ENCODE assay signal across 8 cellular contexts in the genomic region with DNA sequence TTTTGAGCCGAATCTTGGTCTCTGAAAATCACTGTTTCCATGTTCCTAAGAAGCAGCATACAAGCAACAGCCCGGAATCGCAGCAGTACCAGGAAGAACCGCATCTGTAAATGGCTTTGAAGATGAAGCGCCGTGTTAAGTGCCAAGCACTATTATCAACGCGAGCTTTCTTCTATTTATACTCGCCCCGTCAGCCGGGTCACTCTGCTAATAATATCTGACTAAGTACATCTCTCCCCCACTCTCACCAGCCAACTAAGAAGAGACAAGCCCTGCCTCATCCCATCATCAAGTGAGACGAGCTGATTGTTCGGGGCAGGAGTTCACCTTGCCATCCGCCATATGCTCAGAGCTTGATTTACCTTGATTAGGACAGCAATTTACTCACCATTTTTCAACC.
"Had no signal": no experiment of that assay in that cellular context is flagged by ENCODE, and none has a peak within 500 bp of the region (broad histone marks: within the 10 kb centered on the region; RNA-seq: fewer than 3 reads in every experiment).

No MANE protein-coding gene starts in this region.

- H3K9me3 Mint-ChIP-seq: activated CD4-positive, alpha-beta memory T cell treated with anti-CD3 and anti-CD28 coated beads, Interleukin-2, amount 10 ng/mL, durations not matched to agents 7 days and 5 days; activated T-cell treated with anti-CD3 and anti-CD28 coated beads, Interleukin-2, amount 50 U/mL, for 72 hours; nephron progenitor cell; stimulated activated memory B cell treated with anti-CD40 and anti-IgM and Interleukin-4, amounts not matched to agents 10 μg/mL and 1 μg/mL and 100 μg/mL, for 72 hours had no signal

- H3K27me3 Mint-ChIP-seq: activated CD4-positive, alpha-beta memory T cell treated with anti-CD3 and anti-CD28 coated beads, Interleukin-2, amount 10 ng/mL, durations not matched to agents 7 days and 5 days; stimulated activated memory B cell treated with anti-CD40 and anti-IgM and Interleukin-4, amounts not matched to agents 10 μg/mL and 1 μg/mL and 100 μg/mL, for 72 hours had no signal

- DNase-seq: activated CD4-positive, alpha-beta memory T cell treated with anti-CD3 and anti-CD28 coated beads, Interleukin-2, amount 10 ng/mL, durations not matched to agents 7 days and 5 days; activated CD4-positive, CD25-positive, alpha-beta regulatory T cell treated with anti-CD3 and anti-CD28 coated beads, Interleukin-2, amount 50 U/mL, for 72 hours; nephron progenitor cell; transverse colon had no signal

- H3K4me3 Mint-ChIP-seq: activated CD4-positive, alpha-beta memory T cell treated with anti-CD3 and anti-CD28 coated beads, Interleukin-2, amount 10 ng/mL, durations not matched to agents 7 days and 5 days; nephron progenitor cell; stimulated activated memory B cell treated with anti-CD40 and anti-IgM and Interleukin-4, amounts not matched to agents 10 μg/mL and 1 μg/mL and 100 μg/mL, for 72 hours had no signal

- H3K27ac Mint-ChIP-seq: activated CD4-positive, alpha-beta memory T cell treated with anti-CD3 and anti-CD28 coated beads, Interleukin-2, amount 10 ng/mL, durations not matched to agents 7 days and 5 days; nephron progenitor cell; stimulated activated memory B cell treated with anti-CD40 and anti-IgM and Interleukin-4, amounts not matched to agents 10 μg/mL and 1 μg/mL and 100 μg/mL, for 72 hours had no signal

- H3K4me3 ChIP-seq: transverse colon, vagina had no signal

- ATAC-seq: SK-N-SH treated with all-trans-retinoic acid at 6 μM for 48 hours; stimulated activated memory B cell treated with anti-CD40 and anti-IgM and Interleukin-4, amounts not matched to agents 10 μg/mL and 1 μg/mL and 100 μg/mL, for 72 hours had no signal
